13 cellular contexts compared by ENCODE assay signal in genomic region chr2:182541268-182541667, GRCh38.
DNase-seq lines count a peak whose midpoint lies in the region; ATAC-seq, FAIRE-seq and TF ChIP-seq lines count a peak whose summit lies in the region.
"Had no signal": no experiment of that assay in that cellular context is flagged by ENCODE, and none has a peak within 500 bp of the region (broad histone marks: within the 10 kb centered on the region; RNA-seq: fewer than 3 reads in every experiment).

No MANE protein-coding gene starts in this region.

- H3K27me3 ChIP-seq in MM.1S (replicated peaks; ENCODE audit: insufficient read depth, low read length) = no peaks in the 10 kb centered on the region
- H3K27me3 ChIP-seq in brain microvascular endothelial cell (replicated peaks) = no peaks in the 10 kb centered on the region
- H3K27me3 ChIP-seq in upper lobe of left lung = no peaks in the 10 kb centered on the region
- no peaks in the 10 kb centered on the region for H3K27me3 ChIP-seq in small intestine (ENCODE audit: control insufficient read depth in 2 of 2, insufficient read depth in 2 of 2, low read length in 2 of 2)

- H3K27ac ChIP-seq in MM.1S (ENCODE audit: low read length) = peak overlapping the region; percentile 26; the same call in 1 of the 2 replicates
- H3K27ac ChIP-seq in brain microvascular endothelial cell = no peak overlapping the region
- H3K27ac ChIP-seq in upper lobe of left lung = no peak overlapping the region
- H3K27ac ChIP-seq in small intestine (ENCODE audit: low read depth in 1 of 2, low read length in 1 of 2) = no peak overlapping the region

- no peaks in the 10 kb centered on the region for H3K9me2 ChIP-seq in MM.1S (replicated peaks; ENCODE audit: insufficient read depth, low read length)

- no peaks in the 10 kb centered on the region for H3K79me2 ChIP-seq in MM.1S (ENCODE audit: low read length)

- H3K4me2 ChIP-seq in MM.1S (ENCODE audit: low read depth, low read length) = peak overlapping the region; percentile 48

- no peak overlapping the region for H2AFZ ChIP-seq in MM.1S (ENCODE audit: low read length)

- H3K4me1 ChIP-seq in MM.1S (ENCODE audit: low read length) (peaks cover 19% of the 10 kb centered on the region), upper lobe of left lung (no peaks in the 10 kb centered on the region), small intestine (ENCODE audit: control insufficient read depth in 2 of 2, insufficient read depth in 1 of 2, low read depth in 1 of 2, low read length in 1 of 2) (no peaks in the 10 kb centered on the region)

- no peak for TF ChIP-seq POLR2A in upper lobe of left lung (IDR thresholded peaks at IDR 0.05)

- H4K20me1 ChIP-seq in MM.1S (ENCODE audit: insufficient read depth, low read length) = no peaks in the 10 kb centered on the region

- H3F3A ChIP-seq in MM.1S (ENCODE audit: insufficient read depth, low read length) = 0 out of 2 replicates have a peak, but pooled peaks cover 3% of the 10 kb centered on the region

- in situ Hi-C loops in brain microvascular endothelial cell (cut with HindIII; ENCODE audit: low pct_ligation_motif_present, low sequenced_read_pairs) = no loop called here

- FAIRE-seq in GM18507 (lab: Jason Lieb, UNC) (peak; percentile 80), small intestine (lab: Jason Lieb, UNC) (no peak)

- H3K36me3 ChIP-seq in MM.1S (replicated peaks; ENCODE audit: insufficient read depth, low read length) (no peaks in the 10 kb centered on the region), brain microvascular endothelial cell (replicated peaks) (no peaks in the 10 kb centered on the region), upper lobe of left lung (no peaks in the 10 kb centered on the region), small intestine (ENCODE audit: control insufficient read depth in 2 of 2, insufficient read depth in 2 of 2, low read length in 2 of 2) (no peaks in the 10 kb centered on the region)

- no peak for DNase-seq in GM18507 (ENCODE audit: extremely low spot score, insufficient read length, low read depth)
- DNase-seq in MM.1S = peak; percentile 80
- DNase-seq in brain microvascular endothelial cell = no peak
- DNase-seq in upper lobe of left lung = no peak
- DNase-seq in small intestine = no peak
- no peak for DNase-seq in NCI-H128 (lab: John Stamatoyannopoulos, UW; ENCODE audit: unreplicated experiment)
- DNase-seq: amniotic stem cell, dermis blood vessel endothelial cell, GF-D8, KG1 had no signal

- TF ChIP-seq CTCF in MM.1S (IDR thresholded peaks at IDR 0.05; ENCODE audit: low read length) (no peak), brain microvascular endothelial cell (IDR thresholded peaks at IDR 0.05; ENCODE audit: low read depth, low read length, missing control alignments) (no peak), upper lobe of left lung (IDR thresholded peaks at IDR 0.05) (no peak)

- no peak overlapping the region for H3K4me3 ChIP-seq in MM.1S (ENCODE audit: low read length)
- H3K4me3 ChIP-seq in brain microvascular endothelial cell (ENCODE audit: low read depth, low read length) = no peak overlapping the region
- H3K4me3 ChIP-seq in upper lobe of left lung = no peak overlapping the region
- H3K4me3 ChIP-seq in small intestine (ENCODE audit: low read depth in 1 of 2, low read length in 2 of 2) = no peak overlapping the region

- H3K9me3 ChIP-seq in MM.1S (replicated peaks; ENCODE audit: insufficient read depth, low read length) (no peaks in the 10 kb centered on the region), upper lobe of left lung (no peaks in the 10 kb centered on the region), small intestine (ENCODE audit: control insufficient read depth, low read depth) (no peaks in the 10 kb centered on the region)

- ATAC-seq in GM21360 (IDR thresholded peaks at IDR 0.05; ENCODE audit: unreplicated experiment) (peak; percentile 56), HG02981 (IDR thresholded peaks at IDR 0.05; ENCODE audit: unreplicated experiment) (peak; percentile 78), upper lobe of left lung (ENCODE audit: low FRiP score in 2 of 2) (no peak)
- ATAC-seq: HCT116 had no signal

- no peak overlapping the region for H3K9ac ChIP-seq in MM.1S (ENCODE audit: low read length)

- TF ChIP-seq EP300 in upper lobe of left lung (IDR thresholded peaks at IDR 0.05) = no peak

Comparison
In these comparisons a context has a peak if more than half of its experiments do, and no peak if none do; other contexts are left out.
1. ATAC-seq: peak in GM21360 (single experiment) and HG02981 (single experiment); none in upper lobe of left lung (0 of 2).